Comparison of ENCODE assay signal across 13 cellular contexts in the genomic region with DNA sequence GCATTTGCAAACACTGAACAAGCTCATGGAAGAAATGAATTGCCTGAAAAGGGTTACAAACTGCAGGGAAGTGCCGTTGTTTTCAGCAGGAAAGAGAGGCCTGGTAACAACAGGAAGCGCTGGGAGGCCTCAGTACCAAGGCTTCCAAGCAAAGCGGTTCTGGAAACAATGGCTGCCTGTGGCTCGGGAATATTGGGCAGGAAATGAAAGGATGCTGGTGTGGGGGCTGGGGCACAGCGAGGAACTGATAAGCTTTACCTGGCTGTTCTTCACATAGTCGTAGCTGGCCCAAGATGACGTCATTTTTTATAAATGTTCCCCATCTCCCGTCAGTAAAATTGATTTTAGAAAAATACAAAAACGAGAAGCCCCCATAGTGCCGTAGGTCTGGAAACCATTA. TPM values are rescaled to one million over a fixed set of nuclear protein-coding genes. Genes with fewer than 3 reads are reported as not detected.
A peak's percentile ranks its signal among the peaks of the same experiment; 100 is the strongest.
DNase-seq lines count a peak whose midpoint lies in the region; ATAC-seq, FAIRE-seq and TF ChIP-seq lines count a peak whose summit lies in the region.
"Had no signal": no experiment of that assay in that cellular context is flagged by ENCODE, and none has a peak within 500 bp of the region (broad histone marks: within the 10 kb centered on the region; RNA-seq: fewer than 3 reads in every experiment).

No MANE protein-coding gene starts in this region.

- H3K27ac Mint-ChIP-seq in glutamatergic neuron (ENCODE audit: unreplicated experiment) = no peak overlapping the region
- no peak overlapping the region for H3K27ac Mint-ChIP-seq in activated naive CD8-positive, alpha-beta T cell treated with anti-CD3 and anti-CD28 coated beads, Interleukin-2, amount 50 U/mL, for 24 hours
- H3K27ac Mint-ChIP-seq: stimulated activated effector memory CD8-positive, alpha-beta T cell treated with anti-CD3 and anti-CD28 coated beads, Interleukin-12 subunit alpha, Interleukin-12 subunit beta, amount 100 ng/mL, for 72 hours had no signal

- POLR2A ChIA-PET in HEK293 (lab: Yijun Ruan, JAX) = no interaction called here

- no peak overlapping the region for H3K27ac ChIP-seq in HEK293 (ENCODE audit: extremely low read depth, low read depth, low read length)

- peak; percentile 74 to 93 for DNase-seq in dermis microvascular lymphatic vessel endothelial cell (ENCODE audit: low read depth in 2 of 2)
- DNase-seq in iPS-NIHi11 (ENCODE audit: low spot score) = peak; percentile 46
- DNase-seq in sciatic nerve (ENCODE audit: low spot score) = peak; percentile 62
- no peak for DNase-seq in glutamatergic neuron
- no peak for DNase-seq in activated naive CD8-positive, alpha-beta T cell treated with anti-CD3 and anti-CD28 coated beads, Interleukin-2, amount 50 U/mL, for 24 hours
- DNase-seq in urothelium cell line (ENCODE audit: low spot score) = no peak
- no peak for DNase-seq in NCI-H1048 (lab: John Stamatoyannopoulos, UW)
- DNase-seq: activated CD8-positive, alpha-beta memory T cell treated with anti-CD3 and anti-CD28 coated beads, Interleukin-2, amount 50 U/mL, for 4 hours; anterior cingulate cortex; CD4-positive, CD25-positive, alpha-beta regulatory T cell; NCI-H1436 treated with DMSO at 0.1 percent for 48 hours had no signal

- no peak overlapping the region for H3K4me3 ChIP-seq in HEK293 (ENCODE audit: low read depth, low read length)

- H3K9me3 ChIP-seq in HEK293 (ENCODE audit: control insufficient read depth, insufficient read depth, low read depth, low read length) = no peaks in the 10 kb centered on the region

- H3K9me3 Mint-ChIP-seq in glutamatergic neuron (ENCODE audit: unreplicated experiment) = peaks cover 4% of the 10 kb centered on the region
- no peaks in the 10 kb centered on the region for H3K9me3 Mint-ChIP-seq in activated naive CD8-positive, alpha-beta T cell treated with anti-CD3 and anti-CD28 coated beads, Interleukin-2, amount 50 U/mL, for 24 hours
- H3K9me3 Mint-ChIP-seq: CD4-positive, CD25-positive, alpha-beta regulatory T cell; stimulated activated effector memory CD8-positive, alpha-beta T cell treated with anti-CD3 and anti-CD28 coated beads, Interleukin-12 subunit alpha, Interleukin-12 subunit beta, amount 100 ng/mL, for 72 hours had no signal

- H3K4me1 Mint-ChIP-seq in glutamatergic neuron (ENCODE audit: low read depth, unreplicated experiment) = peaks cover 43% of the 10 kb centered on the region
- peaks cover 26% of the 10 kb centered on the region for H3K4me1 Mint-ChIP-seq in activated naive CD8-positive, alpha-beta T cell treated with anti-CD3 and anti-CD28 coated beads, Interleukin-2, amount 50 U/mL, for 24 hours

- H3K4me1 ChIP-seq in HEK293 (ENCODE audit: control insufficient read depth, insufficient read depth, low read length) = no peaks in the 10 kb centered on the region

- intact Hi-C loops in sciatic nerve (cut with DNase I) = no loop called here

- TF ChIP-seq CTCF in HEK293 (tag by site-specific recombination; IDR thresholded peaks at IDR 0.05) (no peak), glutamatergic neuron (IDR thresholded peaks at IDR 0.05; ENCODE audit: partially characterized antibody, unreplicated experiment) (no peak)

- no peak overlapping the region for H3K4me3 Mint-ChIP-seq in glutamatergic neuron (ENCODE audit: unreplicated experiment)
- H3K4me3 Mint-ChIP-seq in activated naive CD8-positive, alpha-beta T cell treated with anti-CD3 and anti-CD28 coated beads, Interleukin-2, amount 50 U/mL, for 24 hours = no peak overlapping the region
- H3K4me3 Mint-ChIP-seq: CD4-positive, CD25-positive, alpha-beta regulatory T cell; stimulated activated effector memory CD8-positive, alpha-beta T cell treated with anti-CD3 and anti-CD28 coated beads, Interleukin-12 subunit alpha, Interleukin-12 subunit beta, amount 100 ng/mL, for 72 hours had no signal

- H3K36me3 ChIP-seq in HEK293 (ENCODE audit: control insufficient read depth in 2 of 2, insufficient read depth in 1 of 2, low read length in 2 of 2) = no peaks in the 10 kb centered on the region

- no peak for FAIRE-seq in urothelium cell line (lab: Jason Lieb, UNC)

- CTCF ChIA-PET in HEK293 (lab: Yijun Ruan, JAX) = interaction anchor here (1.1 to 4.2 kb wide), 2 partner anchors 76 to 84 kb away, joined by 5 to 23 read pairs; no protein-coding TSS in a partner anchor

- H3K27me3 Mint-ChIP-seq in glutamatergic neuron (ENCODE audit: unreplicated experiment) = peaks cover 2% of the 10 kb centered on the region
- no peaks in the 10 kb centered on the region for H3K27me3 Mint-ChIP-seq in activated naive CD8-positive, alpha-beta T cell treated with anti-CD3 and anti-CD28 coated beads, Interleukin-2, amount 50 U/mL, for 24 hours
- H3K27me3 Mint-ChIP-seq: CD4-positive, CD25-positive, alpha-beta regulatory T cell had no signal

- no peaks in the 10 kb centered on the region for H3K36me3 Mint-ChIP-seq in glutamatergic neuron (ENCODE audit: unreplicated experiment)
- H3K36me3 Mint-ChIP-seq in activated naive CD8-positive, alpha-beta T cell treated with anti-CD3 and anti-CD28 coated beads, Interleukin-2, amount 50 U/mL, for 24 hours (ENCODE audit: low read depth) = no peaks in the 10 kb centered on the region
- H3K36me3 Mint-ChIP-seq: CD4-positive, CD25-positive, alpha-beta regulatory T cell had no signal

- ATAC-seq in sciatic nerve = peak; percentile 26
- ATAC-seq in activated naive CD8-positive, alpha-beta T cell treated with anti-CD3 and anti-CD28 coated beads, Interleukin-2, amount 50 U/mL, for 24 hours = no peak
- ATAC-seq: stimulated activated effector memory CD8-positive, alpha-beta T cell treated with anti-CD3 and anti-CD28 coated beads, Interleukin-12 subunit alpha, Interleukin-12 subunit beta, amount 100 ng/mL, for 72 hours had no signal

TF ChIP-seq in HEK293, 187 proteins besides CTCF, POLR2A, EP300 and RAD21:
- TF ChIP-seq, protein P1, sequence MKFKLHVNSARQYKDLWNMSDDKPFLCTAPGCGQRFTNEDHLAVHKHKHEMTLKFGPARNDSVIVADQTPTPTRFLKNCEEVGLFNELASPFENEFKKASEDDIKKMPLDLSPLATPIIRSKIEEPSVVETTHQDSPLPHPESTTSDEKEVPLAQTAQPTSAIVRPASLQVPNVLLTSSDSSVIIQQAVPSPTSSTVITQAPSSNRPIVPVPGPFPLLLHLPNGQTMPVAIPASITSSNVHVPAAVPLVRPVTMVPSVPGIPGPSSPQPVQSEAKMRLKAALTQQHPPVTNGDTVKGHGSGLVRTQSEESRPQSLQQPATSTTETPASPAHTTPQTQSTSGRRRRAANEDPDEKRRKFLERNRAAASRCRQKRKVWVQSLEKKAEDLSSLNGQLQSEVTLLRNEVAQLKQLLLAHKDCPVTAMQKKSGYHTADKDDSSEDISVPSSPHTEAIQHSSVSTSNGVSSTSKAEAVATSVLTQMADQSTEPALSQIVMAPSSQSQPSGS (tag by site-specific recombination; IDR thresholded peaks at IDR 0.05; ENCODE audit: low read depth) = peak; percentile 32; the same call in 1 of the 2 replicates
- no peak for TF ChIP-seq ZNF335 (tag by site-specific recombination; conservative IDR thresholded peaks at IDR 0.05)

RNA-seq across cellular contexts. Expression of gene ARHGAP31, which starts 55.9 kb away (rescaled TPM):
- 20.7 and 26.9 TPM in 2 replicates for total RNA-seq in dermis microvascular lymphatic vessel endothelial cell
- 85.6 TPM for total RNA-seq in sciatic nerve
- 0.20 TPM for total RNA-seq in glutamatergic neuron (ENCODE audit: unreplicated experiment)

Comparison
In these comparisons a context has a peak if more than half of its experiments do, and no peak if none do; other contexts are left out.
1. DNase-seq: peak in dermis microvascular lymphatic vessel endothelial cell (2 of 2), iPS-NIHi11 (single experiment) and sciatic nerve (single experiment); none in glutamatergic neuron (single experiment), activated naive CD8-positive, alpha-beta T cell treated with anti-CD3 and anti-CD28 coated beads, Interleukin-2, amount 50 U/mL, for 24 hours (single experiment), urothelium cell line (single experiment) and NCI-H1048 (single experiment).
2. RNA of gene ARHGAP31, which starts 55.9 kb away (total RNA-seq): 85.6 TPM in sciatic nerve (single experiment) and 20.7 to 26.9 TPM in dermis microvascular lymphatic vessel endothelial cell; 0.20 TPM in glutamatergic neuron (single experiment); every median in the first group is over 10 times any median in the second.